Comparison of ENCODE assay signal across 9 cellular contexts in the genomic region with DNA sequence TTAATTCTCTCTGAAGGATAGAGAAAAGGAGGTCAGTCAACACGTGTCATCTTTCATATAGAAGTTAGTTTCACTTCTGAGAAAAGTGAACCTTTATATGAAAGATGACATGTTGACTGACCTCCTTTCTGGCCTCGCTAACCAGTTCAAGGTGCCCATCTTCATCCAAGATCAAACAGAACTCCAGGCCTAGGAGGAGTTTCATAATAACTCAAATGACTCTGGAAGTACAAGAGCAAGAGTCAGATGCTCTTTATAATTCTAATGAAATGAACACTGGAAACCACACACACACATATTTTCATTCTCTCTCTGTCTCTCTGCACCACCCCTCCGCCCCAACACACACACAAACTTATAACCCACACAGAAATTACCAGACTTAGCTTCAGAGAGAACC. TPM values are rescaled to one million over a fixed set of nuclear protein-coding genes. Genes with fewer than 3 reads are reported as not detected.
DNase-seq lines count a peak whose midpoint lies in the region; ATAC-seq and TF ChIP-seq lines count a peak whose summit lies in the region.
"Had no signal": no experiment of that assay in that cellular context is flagged by ENCODE, and none has a peak within 500 bp of the region (broad histone marks: within the 10 kb centered on the region; RNA-seq: fewer than 3 reads in every experiment).

No MANE protein-coding gene starts in this region.

- in situ Hi-C loops in HAP-1 (cut with MboI; ENCODE audit: low sequenced_read_pairs) = no loop called here

- H3K4me3 ChIP-seq in HAP-1 = no peak overlapping the region

- peaks cover 25% of the 10 kb centered on the region for H3K36me3 Mint-ChIP-seq in T-cell
- peaks cover 18% of the 10 kb centered on the region in 2 donors for H3K36me3 Mint-ChIP-seq in naive B cell
- H3K36me3 Mint-ChIP-seq: WTC11 had no signal

- CTCF ChIA-PET in T-cell (lab: Charles Lee) (interaction anchor here in 1 of 2 donors (0.6 to 1.2 kb wide), 3 partner anchors 9 to 17 kb away, joined by 3 to 8 read pairs (median 4); no protein-coding TSS in a partner anchor), HEK293T (lab: Yijun Ruan, JAX) (no interaction called here)

- H3K36me3 ChIP-seq in HAP-1 (replicated peaks) = no peaks in the 10 kb centered on the region

- H3K4me3 Mint-ChIP-seq in T-cell = peak overlapping the region; percentile 65 to 92 (median 78)
- H3K4me3 Mint-ChIP-seq in naive B cell = peak overlapping the region; percentile 77 to 91 (median 85)
- H3K4me3 Mint-ChIP-seq: WTC11 had no signal

- peaks cover 94 to 95% (median 94%) of the 10 kb centered on the region in 3 donors for H3K4me1 Mint-ChIP-seq in T-cell
- H3K4me1 Mint-ChIP-seq in naive B cell = peaks cover 82 to 94% (median 94%) of the 10 kb centered on the region in 3 donors
- H3K4me1 Mint-ChIP-seq: WTC11 had no signal

- H3K27ac Mint-ChIP-seq in T-cell (peak overlapping the region; percentile 96 to 99), naive B cell (peak overlapping the region; percentile 70 to 96 (median 91))
- H3K27ac Mint-ChIP-seq: WTC11 had no signal

- DNase-seq in T-cell = peak in 10 of 34 experiments; percentile 6 to 46 (median 29)
- no peak for DNase-seq in naive B cell
- DNase-seq in LoVo (ENCODE audit: low spot score) = no peak
- no peak for DNase-seq in NCI-H187 treated with DMSO at 0.1 percent for 48 hours (lab: John Stamatoyannopoulos, UW)
- DNase-seq in HAP-1 (ENCODE audit: low spot score in 2 of 2) = no peak
- DNase-seq in HEK293T (ENCODE audit: extremely low spot score) = no peak

- H3K27me3 ChIP-seq in HAP-1 (ENCODE audit: low read depth) = no peaks in the 10 kb centered on the region

- H3K27me3 Mint-ChIP-seq in T-cell = no peaks in the 10 kb centered on the region
- H3K27me3 Mint-ChIP-seq in naive B cell = no peaks in the 10 kb centered on the region

- H3K9me3 Mint-ChIP-seq in T-cell (peaks cover 0 to 3% (median 3%) of the 10 kb centered on the region in 3 donors), naive B cell (peaks cover 0 to 8% (median 2%) of the 10 kb centered on the region in 7 donors)

- POLR2A ChIA-PET in T-cell (lab: Charles Lee) = interaction anchor here (0.5 to 3.0 kb wide), 8 partner anchors 9 to 1125 kb away, joined by 3 to 19 read pairs (median 4); a partner anchor contains a TSS
- POLR2A ChIA-PET in HEK293T (lab: Yijun Ruan, JAX) = no interaction called here

- H3K9me3 ChIP-seq in HAP-1 = no peaks in the 10 kb centered on the region

- ATAC-seq in GM18520 (IDR thresholded peaks at IDR 0.05; ENCODE audit: unreplicated experiment) (peak; percentile 22), HG02588 (IDR thresholded peaks at IDR 0.05; ENCODE audit: unreplicated experiment) (peak; percentile 38), T-cell (replicated peaks in 1 of 4) (peak; percentile 39 to 53 (median 46)), naive B cell (ENCODE audit: low read depth in 2 of 2) (no peak)
- ATAC-seq: WTC11 had no signal

- H3K4me1 ChIP-seq in HAP-1 = no peaks in the 10 kb centered on the region

TF ChIP-seq in HEK293T, 16 proteins besides CTCF, POLR2A, EP300 and RAD21:
- TF ChIP-seq NFRKB (IDR thresholded peaks at IDR 0.05) = no peak
- TF ChIP-seq L3MBTL2 (conservative IDR thresholded peaks at IDR 0.05) = no peak
- TF ChIP-seq HDGF (IDR thresholded peaks at IDR 0.05; ENCODE audit: borderline replicate concordance) = no peak
- TF ChIP-seq BHLHE40 (IDR thresholded peaks at IDR 0.05; ENCODE audit: borderline replicate concordance) = no peak
- TF ChIP-seq FOXK2 (IDR thresholded peaks at IDR 0.05) = no peak
- TF ChIP-seq SP1 (IDR thresholded peaks at IDR 0.05) = no peak
- TF ChIP-seq ARNT (IDR thresholded peaks at IDR 0.05) = no peak
- no peak for TF ChIP-seq LEF1 (IDR thresholded peaks at IDR 0.05; ENCODE audit: borderline replicate concordance)
- no peak for TF ChIP-seq FOXA1 (IDR thresholded peaks at IDR 0.05)
- no peak for TF ChIP-seq ZNF384 (IDR thresholded peaks at IDR 0.05)
- TF ChIP-seq CTBP1 (IDR thresholded peaks at IDR 0.05; ENCODE audit: borderline replicate concordance) = no peak

RNA-seq across cellular contexts. Expression of a gene that starts 16.3 kb away (rescaled TPM):
- 100 to 1,000 TPM; 225 to 333 (median 238) TPM for total RNA-seq in T-cell
- 100 to 1,000 TPM; 107 to 176 (median 141) TPM for polyA plus RNA-seq in naive B cell (ENCODE audit: low read depth in 6 of 6)

Comparison
In these comparisons a context has a peak if more than half of its experiments do, and no peak if none do; other contexts are left out.
1. ATAC-seq: peak in GM18520 (single experiment), HG02588 (single experiment) and T-cell (4 of 4); none in naive B cell (0 of 2).